Comparison of ENCODE assay signal across 1 cellular context in genomic region chr1:219443763-219444162, GRCh38.
TF ChIP-seq lines count a peak whose summit lies in the region.

No MANE protein-coding gene starts in this region.

TF ChIP-seq in IMR-90, 13 proteins besides CTCF, POLR2A, EP300 and RAD21 (continued from another document):
- TF ChIP-seq CEBPB (IDR thresholded peaks at IDR 0.05; ENCODE audit: low read depth, low read length) (no peak), NFE2L2 (IDR thresholded peaks at IDR 0.05; ENCODE audit: low read depth, low read length) (no peak), RFX5 (IDR thresholded peaks at IDR 0.05; ENCODE audit: low read depth, low read length) (no peak), USF2 (IDR thresholded peaks at IDR 0.05; ENCODE audit: low read depth, low read length) (no peak), RCOR1 (IDR thresholded peaks at IDR 0.05; ENCODE audit: insufficient replicate concordance, low read length) (no peak), MAZ (IDR thresholded peaks at IDR 0.05; ENCODE audit: borderline replicate concordance, low read depth, low read length) (no peak), BHLHE40 (IDR thresholded peaks at IDR 0.05; ENCODE audit: low read depth, low read length) (no peak), MXI1 (IDR thresholded peaks at IDR 0.05; ENCODE audit: borderline replicate concordance, low read depth, low read length) (no peak), CHD1 (IDR thresholded peaks at IDR 0.05; ENCODE audit: low read depth, low read length) (no peak), SMC3 (IDR thresholded peaks at IDR 0.05; ENCODE audit: low read depth, low read length) (no peak), FOS (IDR thresholded peaks at IDR 0.05; ENCODE audit: low read depth, low read length) (no peak)
